In the genomic region with DNA sequence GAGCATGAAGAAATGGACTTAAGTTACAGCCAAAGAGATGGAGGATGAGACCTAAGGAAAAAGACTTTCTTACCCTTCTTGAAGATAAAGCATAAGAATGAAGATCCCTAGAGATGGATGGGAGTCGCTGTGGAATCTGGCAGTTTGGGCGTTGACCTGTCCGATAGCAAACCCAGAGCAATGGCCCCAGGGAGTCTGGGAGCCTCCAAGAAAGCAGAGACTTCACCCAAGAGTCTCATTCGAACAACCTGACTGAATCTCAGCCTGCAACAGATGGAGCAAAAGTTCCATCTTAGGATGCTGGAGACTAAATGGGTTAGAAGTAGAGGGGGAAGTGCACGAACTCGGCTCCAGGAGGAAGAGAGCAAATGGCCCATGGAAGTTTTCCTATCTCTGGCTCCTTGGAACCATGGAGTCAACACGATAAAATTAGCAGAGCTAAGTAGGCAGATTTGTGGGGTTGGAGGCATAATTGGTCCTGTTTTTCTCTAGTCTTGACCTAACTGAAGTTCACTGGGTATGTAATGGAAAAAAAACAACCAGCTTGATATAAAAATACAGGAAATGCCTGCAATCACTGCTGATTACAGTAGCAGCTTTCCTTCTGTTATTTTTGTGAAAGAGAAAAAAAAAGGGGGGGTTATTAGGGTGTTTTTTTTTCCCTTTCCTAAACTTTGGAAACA, we compare ENCODE assay signal across 14 cellular contexts.
DNase-seq lines count a peak whose midpoint lies in the region; ATAC-seq and TF ChIP-seq lines count a peak whose summit lies in the region.
"Had no signal": no experiment of that assay in that cellular context is flagged by ENCODE, and none has a peak within 500 bp of the region (broad histone marks: within the 10 kb centered on the region; RNA-seq: fewer than 3 reads in every experiment).

No MANE protein-coding gene starts in this region.

- H3K9me3 ChIP-seq in osteoblast (ENCODE audit: low read depth, low read length) = no peaks in the 10 kb centered on the region
- H3K9me3 ChIP-seq: Caco-2 had no signal

- H3K79me2 ChIP-seq in osteoblast (ENCODE audit: insufficient read depth, low read length) = no peaks in the 10 kb centered on the region

- H2AFZ ChIP-seq in osteoblast (ENCODE audit: low read length) = peak overlapping the region; percentile 7

- no peaks in the 10 kb centered on the region for H3K36me3 ChIP-seq in osteoblast (ENCODE audit: insufficient read depth, low read length)

- intact Hi-C loops in Right ventricle myocardium inferior (cut with DNase I) (no loop called here), cardiac septum (cut with DNase I) (no loop called here), Right ventricle myocardium superior (cut with DNase I) (no loop called here)

- ATAC-seq in Right ventricle myocardium inferior (peak; percentile 57), Right ventricle myocardium superior (ENCODE audit: poor library complexity) (peak; percentile 73), GM19463 (IDR thresholded peaks at IDR 0.05; ENCODE audit: unreplicated experiment) (no peak), GM18520 (IDR thresholded peaks at IDR 0.05; ENCODE audit: unreplicated experiment) (no peak)
- ATAC-seq: stimulated activated naive CD8-positive, alpha-beta T cell treated with anti-CD3 and anti-CD28 coated beads, Interleukin-15, amount 100 ng/mL, for 72 hours had no signal

- DNase-seq in Right ventricle myocardium inferior (ENCODE audit: missing footprints) = no peak
- DNase-seq in cardiac septum (ENCODE audit: low spot score) = no peak
- no peak for DNase-seq in Right ventricle myocardium superior
- DNase-seq in osteoblast (ENCODE audit: insufficient read length, low spot score, missing footprints) = no peak
- no peak for DNase-seq in stimulated activated CD4-positive, alpha-beta T cell treated with anti-CD3 and anti-CD28 coated beads, Interleukin-2, amount 100 ng/mL, for 48 hours
- no peak for DNase-seq in RPMI8226
- DNase-seq: 8988T; activated CD4-positive, alpha-beta T cell treated with anti-CD3 and anti-CD28 coated beads, Interleukin-2, amount 50 U/mL, for 4 hours; Caco-2; NCI-H1417; OCI-M1; stimulated activated naive CD8-positive, alpha-beta T cell treated with anti-CD3 and anti-CD28 coated beads, Interleukin-15, amount 100 ng/mL, for 72 hours had no signal

- H3K4me3 ChIP-seq in osteoblast (ENCODE audit: insufficient read depth, low read length) = no peak overlapping the region

- no peaks in the 10 kb centered on the region for H3K27me3 ChIP-seq in osteoblast (ENCODE audit: insufficient read depth, low read length)

- H3K4me2 ChIP-seq in osteoblast (ENCODE audit: insufficient read depth, low read length) = peak overlapping the region; percentile 11

- peak overlapping the region; percentile 24 for H3K27ac ChIP-seq in osteoblast (ENCODE audit: low read depth, low read length)

- H4K20me1 ChIP-seq in osteoblast (ENCODE audit: insufficient read depth, low read length) = no peaks in the 10 kb centered on the region

- H3K4me1 ChIP-seq in osteoblast (ENCODE audit: insufficient read depth, low read length) = peaks cover 28% of the 10 kb centered on the region

- no peak for TF ChIP-seq CTCF in osteoblast (IDR thresholded peaks at IDR 0.05; ENCODE audit: extremely low read depth, low read depth, low read length)

Comparison
In these comparisons a context has a peak if more than half of its experiments do, and no peak if none do; other contexts are left out.
1. ATAC-seq: peak in Right ventricle myocardium inferior (single experiment) and Right ventricle myocardium superior (single experiment); none in GM19463 (single experiment) and GM18520 (single experiment).